Comparison of ENCODE assay signal across 12 cellular contexts in genomic region chr21:45517249-45518065, GRCh38. TPM values are rescaled to one million over a fixed set of nuclear protein-coding genes. Genes with fewer than 3 reads are reported as not detected.
DNase-seq lines count a peak whose midpoint lies in the region; ATAC-seq and TF ChIP-seq lines count a peak whose summit lies in the region.
"Had no signal": no experiment of that assay in that cellular context is flagged by ENCODE, and none has a peak within 500 bp of the region (broad histone marks: within the 10 kb centered on the region; RNA-seq: fewer than 3 reads in every experiment).

No MANE protein-coding gene starts in this region.

- 0 out of 2 replicates have a peak, but pooled peaks have one; percentile 16 for TF ChIP-seq EP300 in Ishikawa (IDR thresholded peaks at IDR 0.05; ENCODE audit: borderline replicate concordance)

- CTCF ChIA-PET in CD4-positive, alpha-beta memory T cell (lab: Charles Lee; ENCODE audit: partially characterized antibody) = no interaction called here

- no peaks in the 10 kb centered on the region for H3K27me3 Mint-ChIP-seq in CD4-positive, alpha-beta memory T cell
- no peaks in the 10 kb centered on the region for H3K27me3 Mint-ChIP-seq in activated naive CD8-positive, alpha-beta T cell

- H3K4me1 Mint-ChIP-seq in CD4-positive, alpha-beta memory T cell = peaks cover 0 to 7% (median 5%) of the 10 kb centered on the region in 4 donors
- H3K4me1 Mint-ChIP-seq in activated naive CD8-positive, alpha-beta T cell (ENCODE audit: low read depth) = peaks cover 6% of the 10 kb centered on the region
- H3K4me1 Mint-ChIP-seq: natural killer cell had no signal

- H3K4me3 ChIP-seq in CD4-positive, alpha-beta memory T cell (ENCODE audit: low read length in 2 of 2) = no peak overlapping the region

- POLR2A ChIA-PET in CD4-positive, alpha-beta memory T cell (lab: Charles Lee; ENCODE audit: partially characterized antibody) = no interaction called here

- H3K9me3 Mint-ChIP-seq in CD4-positive, alpha-beta memory T cell = peaks cover 0 to 46% (median 34%) of the 10 kb centered on the region in 8 donors
- peaks cover 29% of the 10 kb centered on the region for H3K9me3 Mint-ChIP-seq in activated naive CD8-positive, alpha-beta T cell (ENCODE audit: low read depth)

- H3K4me1 ChIP-seq in CD4-positive, alpha-beta memory T cell (ENCODE audit: insufficient read depth, low read length) = no peaks in the 10 kb centered on the region

- peak in 3 of 5 donors; percentile 12 to 37 (median 13) for DNase-seq in CD4-positive, alpha-beta memory T cell
- DNase-seq in left colon (peak; percentile 3 to 16), RPMI8226 (no peak), NCI-H2171 treated with DMSO at 0.1 percent for 48 hours (lab: John Stamatoyannopoulos, UW) (no peak)
- no peak for DNase-seq in activated effector memory CD4-positive, alpha-beta T cell treated with anti-CD3 and anti-CD28 coated beads, Interleukin-2, amount 50 U/mL, for 16 hours
- DNase-seq: Calu3; natural killer cell; NCI-H524 treated with DMSO at 0.1 percent for 48 hours; stimulated activated CD4-positive, alpha-beta T cell treated with anti-CD3 and anti-CD28 coated beads, Interleukin-2, amount 100 ng/mL, for 24 hours had no signal

- H3K4me3 Mint-ChIP-seq in CD4-positive, alpha-beta memory T cell = peak overlapping the region in 1 of 8 donors; percentile 7
- no peak overlapping the region for H3K4me3 Mint-ChIP-seq in activated naive CD8-positive, alpha-beta T cell
- H3K4me3 Mint-ChIP-seq: natural killer cell had no signal

- no peaks in the 10 kb centered on the region for H3K27me3 ChIP-seq in CD4-positive, alpha-beta memory T cell (ENCODE audit: insufficient read depth, low read length)

- no peak for TF ChIP-seq RAD21 in Ishikawa (IDR thresholded peaks at IDR 0.05; ENCODE audit: low read depth)

- H3K9me3 ChIP-seq in CD4-positive, alpha-beta memory T cell (ENCODE audit: control insufficient read depth in 1 of 2, low read length in 2 of 2) = no peaks in the 10 kb centered on the region

- intact Hi-C loops in CD4-positive, alpha-beta memory T cell (cut with micrococcal nuclease) = no loop called here
- intact Hi-C loops in left colon (cut with DNase I, micrococcal nuclease) = no loop called here

- peak overlapping the region in 5 of 7 donors; percentile 30 to 77 (median 48) for H3K27ac Mint-ChIP-seq in CD4-positive, alpha-beta memory T cell
- H3K27ac Mint-ChIP-seq in activated naive CD8-positive, alpha-beta T cell = peak overlapping the region; percentile 41
- H3K27ac Mint-ChIP-seq: natural killer cell had no signal

- peaks cover 47% of the 10 kb centered on the region in 2 donors for H3K36me3 Mint-ChIP-seq in CD4-positive, alpha-beta memory T cell
- H3K36me3 Mint-ChIP-seq in activated naive CD8-positive, alpha-beta T cell = peaks cover 46% of the 10 kb centered on the region

- no peak overlapping the region for H3K27ac ChIP-seq in CD4-positive, alpha-beta memory T cell (ENCODE audit: low read depth, low read length)

- ATAC-seq in left colon (no peak), HG02588 (IDR thresholded peaks at IDR 0.05; ENCODE audit: unreplicated experiment) (no peak)

- no peaks in the 10 kb centered on the region for H3K36me3 ChIP-seq in CD4-positive, alpha-beta memory T cell (ENCODE audit: insufficient read depth, low read length)

TF ChIP-seq in Ishikawa, 13 proteins besides CTCF, POLR2A, EP300 and RAD21:
- 0 out of 2 replicates have a peak, but pooled peaks have one; percentile 13 for TF ChIP-seq FOXM1 (IDR thresholded peaks at IDR 0.05; ENCODE audit: borderline replicate concordance, low read depth)
- TF ChIP-seq CEBPB (IDR thresholded peaks at IDR 0.05) = peak; percentile 76
- no peak for TF ChIP-seq YY1 (IDR thresholded peaks at IDR 0.05; ENCODE audit: low read depth)
- TF ChIP-seq TEAD4 (IDR thresholded peaks at IDR 0.05) = no peak
- TF ChIP-seq USF1 (IDR thresholded peaks at IDR 0.05) = no peak
- TF ChIP-seq TCF12 (IDR thresholded peaks at IDR 0.05; ENCODE audit: low read depth) = no peak
- TF ChIP-seq CREB1 (IDR thresholded peaks at IDR 0.05; ENCODE audit: low read depth) = no peak
- TF ChIP-seq, protein P1, sequence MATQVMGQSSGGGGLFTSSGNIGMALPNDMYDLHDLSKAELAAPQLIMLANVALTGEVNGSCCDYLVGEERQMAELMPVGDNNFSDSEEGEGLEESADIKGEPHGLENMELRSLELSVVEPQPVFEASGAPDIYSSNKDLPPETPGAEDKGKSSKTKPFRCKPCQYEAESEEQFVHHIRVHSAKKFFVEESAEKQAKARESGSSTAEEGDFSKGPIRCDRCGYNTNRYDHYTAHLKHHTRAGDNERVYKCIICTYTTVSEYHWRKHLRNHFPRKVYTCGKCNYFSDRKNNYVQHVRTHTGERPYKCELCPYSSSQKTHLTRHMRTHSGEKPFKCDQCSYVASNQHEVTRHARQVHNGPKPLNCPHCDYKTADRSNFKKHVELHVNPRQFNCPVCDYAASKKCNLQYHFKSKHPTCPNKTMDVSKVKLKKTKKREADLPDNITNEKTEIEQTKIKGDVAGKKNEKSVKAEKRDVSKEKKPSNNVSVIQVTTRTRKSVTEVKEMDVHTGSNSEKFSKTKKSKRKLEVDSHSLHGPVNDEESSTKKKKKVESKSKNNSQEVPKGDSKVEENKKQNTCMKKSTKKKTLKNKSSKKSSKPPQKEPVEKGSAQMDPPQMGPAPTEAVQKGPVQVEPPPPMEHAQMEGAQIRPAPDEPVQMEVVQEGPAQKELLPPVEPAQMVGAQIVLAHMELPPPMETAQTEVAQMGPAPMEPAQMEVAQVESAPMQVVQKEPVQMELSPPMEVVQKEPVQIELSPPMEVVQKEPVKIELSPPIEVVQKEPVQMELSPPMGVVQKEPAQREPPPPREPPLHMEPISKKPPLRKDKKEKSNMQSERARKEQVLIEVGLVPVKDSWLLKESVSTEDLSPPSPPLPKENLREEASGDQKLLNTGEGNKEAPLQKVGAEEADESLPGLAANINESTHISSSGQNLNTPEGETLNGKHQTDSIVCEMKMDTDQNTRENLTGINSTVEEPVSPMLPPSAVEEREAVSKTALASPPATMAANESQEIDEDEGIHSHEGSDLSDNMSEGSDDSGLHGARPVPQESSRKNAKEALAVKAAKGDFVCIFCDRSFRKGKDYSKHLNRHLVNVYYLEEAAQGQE (IDR thresholded peaks at IDR 0.05; ENCODE audit: low read depth) = no peak

RNA-seq across cellular contexts. Expression of gene SLC19A1, which starts 24.8 kb away (rescaled TPM):
- total RNA-seq in CD4-positive, alpha-beta memory T cell = 1 to 10 TPM; 8.0 to 9.8 TPM
- polyA plus RNA-seq in CD4-positive, alpha-beta memory T cell = 1 to 10 TPM; 7.4 to 8.5 TPM
- total RNA-seq in left colon = 10 to 100 TPM; 18.2 to 18.9 TPM

Comparison
In these comparisons a context has a peak if more than half of its experiments do, and no peak if none do; other contexts are left out.
1. DNase-seq: peak in CD4-positive, alpha-beta memory T cell (3 of 5) and left colon (2 of 2); none in activated effector memory CD4-positive, alpha-beta T cell treated with anti-CD3 and anti-CD28 coated beads, Interleukin-2, amount 50 U/mL, for 16 hours (single experiment), RPMI8226 (single experiment) and NCI-H2171 treated with DMSO at 0.1 percent for 48 hours (single experiment).